In the genomic region with DNA sequence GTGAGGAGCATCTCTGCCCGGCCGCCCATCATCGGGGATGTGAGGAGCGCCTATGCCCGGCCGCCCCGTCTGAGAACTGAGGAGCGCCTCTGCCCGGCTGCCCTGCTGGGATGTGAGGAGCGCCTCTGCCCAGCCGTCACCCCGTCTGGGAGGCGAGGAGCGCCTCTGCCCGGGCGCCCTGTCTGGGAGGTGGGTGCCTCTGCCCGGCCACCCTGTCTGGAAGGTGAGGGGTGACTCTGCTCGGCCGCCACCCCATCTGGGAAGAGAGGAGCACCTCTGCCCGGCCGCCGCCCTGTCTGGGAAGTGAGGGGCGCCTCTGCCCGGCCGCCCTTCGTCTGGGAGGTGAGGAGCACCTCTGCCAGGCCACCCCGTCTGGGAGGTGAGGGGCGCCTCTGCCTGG, we compare ENCODE assay signal across 8 cellular contexts. TPM values are rescaled to one million over a fixed set of nuclear protein-coding genes. Genes with fewer than 3 reads are reported as not detected.
"Had no signal": no experiment of that assay in that cellular context is flagged by ENCODE, and none has a peak within 500 bp of the region (broad histone marks: within the 10 kb centered on the region; RNA-seq: fewer than 3 reads in every experiment).

No MANE protein-coding gene starts in this region.

- H3K9me3 Mint-ChIP-seq: H9, HFFc6 had no signal

- ATAC-seq: GM23338, HCT116 had no signal

- H3K4me1 Mint-ChIP-seq: GM23338, H9 had no signal

- H3K27ac Mint-ChIP-seq: GM23338, H9, HFFc6 had no signal

- H3K4me3 Mint-ChIP-seq: GM23338, H9, HFFc6 had no signal

- DNase-seq: GM23248, GOT3, H7, H9, HCEC 1CT, HFFc6 had no signal

RNA-seq across cellular contexts. Expression of a gene that starts 23.7 kb away (rescaled TPM):
- total RNA-seq: H7, H9 had no signal
